ENCODE assay signal across 8 cellular contexts in genomic region chr2:108786354-108787208, GRCh38. TPM values are rescaled to one million over a fixed set of nuclear protein-coding genes. Genes with fewer than 3 reads are reported as not detected.
DNase-seq lines count a peak whose midpoint lies in the region; ATAC-seq, FAIRE-seq and TF ChIP-seq lines count a peak whose summit lies in the region.

CCDC138 (plus strand) TSS chr2:108786771; CDS start chr2:108786823, 52 bp downstream.

- H3K4me1 ChIP-seq in A549 (peaks cover 10% of the 10 kb centered on the region; the same call in 2 of the 3 replicates), skeletal muscle tissue (ENCODE audit: control insufficient read depth in 3 of 3, insufficient read depth in 3 of 3, low read length in 3 of 3) (peaks cover 4 to 5% (median 4%) of the 10 kb centered on the region in 3 donors)

- peak within 1 kb of the TSS; percentile 95 for H3K4me2 ChIP-seq in A549

- H3K9ac ChIP-seq in skeletal muscle tissue (ENCODE audit: low read depth in 1 of 3, low read length in 3 of 3): peak within 1 kb of the TSS; percentile 73 to 83 (median 77)

- DNase-seq in A549 (ENCODE audit: low read depth in 1 of 2, low spot score in 1 of 2) (peak; percentile 82 to 88), NCI-H2171 (lab: John Stamatoyannopoulos, UW) (peak; percentile 92), UCSD-AML1 (lab: John Stamatoyannopoulos, UW; ENCODE audit: unreplicated experiment) (peak; percentile 93), brain microvascular endothelial cell (peak; percentile 84)

- POLR2A ChIA-PET in A549 (lab: Yijun Ruan, JAX): no interaction called here

- no peak; a peak in 1 of 5 replicates for TF ChIP-seq RAD21 in A549 (conservative IDR thresholded peaks at IDR 0.05 in 1 of 2, IDR thresholded peaks at IDR 0.05 in 1 of 2)

- TF ChIP-seq POLR2A in A549 (IDR thresholded peaks at IDR 0.05; ENCODE audit: low read length) (peak; percentile 69), GM18526 (IDR thresholded peaks at IDR 0.05; ENCODE audit: extremely low read depth, insufficient read length) (peak; percentile 84)

- H3K9me3 ChIP-seq in A549: no peaks in the 10 kb centered on the region
- no peaks in the 10 kb centered on the region for H3K9me3 ChIP-seq in iPS-18c (ENCODE audit: control insufficient read depth, insufficient read depth, low read length)
- no peaks in the 10 kb centered on the region for H3K9me3 ChIP-seq in skeletal muscle tissue (ENCODE audit: control insufficient read depth in 3 of 3, low read length in 3 of 3)

- in situ Hi-C loops in brain microvascular endothelial cell (cut with HindIII; ENCODE audit: low pct_ligation_motif_present, low sequenced_read_pairs): no loop called here

- H3K27me3 ChIP-seq in brain microvascular endothelial cell (replicated peaks) (no peaks in the 10 kb centered on the region), skeletal muscle tissue (ENCODE audit: control insufficient read depth in 3 of 3, insufficient read depth in 3 of 3, low read length in 3 of 3) (no peaks in the 10 kb centered on the region)

- H3K36me3 ChIP-seq in brain microvascular endothelial cell (replicated peaks) (peaks cover 19% of the 10 kb centered on the region), skeletal muscle tissue (ENCODE audit: control insufficient read depth in 3 of 3, insufficient read depth in 3 of 3, low read length in 3 of 3) (peaks cover 10 to 28% (median 26%) of the 10 kb centered on the region in 3 donors)

- TF ChIP-seq CTCF in A549 (IDR thresholded peaks at IDR 0.05) (no peak), brain microvascular endothelial cell (IDR thresholded peaks at IDR 0.05; ENCODE audit: low read depth, low read length, missing control alignments) (no peak)

- peak within 1 kb of the TSS; percentile 83 to 96 for H3K27ac ChIP-seq in A549
- H3K27ac ChIP-seq in brain microvascular endothelial cell: peak within 1 kb of the TSS; percentile 94
- H3K27ac ChIP-seq in skeletal muscle tissue (ENCODE audit: low read depth, low read length): peak within 1 kb of the TSS; percentile 61

- WGBS in A549 (ENCODE audit: missing lambda C conversion rate): 2% methylated on average over 18 of the region's 78 CpGs

- CTCF ChIA-PET in A549 (lab: Yijun Ruan, JAX): interaction anchor here (0.7 kb wide), 1 partner anchor 206 kb away, joined by 3 read pairs; no protein-coding TSS in a partner anchor

- TF ChIP-seq EP300 in A549 (IDR thresholded peaks at IDR 0.05): no peak

- FAIRE-seq in A549 (lab: Jason Lieb, UNC): no peak

- peak within 1 kb of the TSS; percentile 86 for H3K4me3 ChIP-seq in A549
- H3K4me3 ChIP-seq in brain microvascular endothelial cell (ENCODE audit: low read depth, low read length): peak within 1 kb of the TSS; percentile 64
- peak within 1 kb of the TSS; percentile 90 for H3K4me3 ChIP-seq in iPS-18c (ENCODE audit: insufficient read depth, low read depth, low read length)
- H3K4me3 ChIP-seq in skeletal muscle tissue (ENCODE audit: low read length in 3 of 3): peak within 1 kb of the TSS; percentile 80 to 91 (median 86)

- ATAC-seq in A549 (peak; percentile 96 to 98), HG03064 (IDR thresholded peaks at IDR 0.05; ENCODE audit: low read depth, unreplicated experiment) (peak; percentile 94)

TF ChIP-seq in A549, 52 proteins besides CTCF, POLR2A, EP300 and RAD21:
- TF ChIP-seq PBX3 (IDR thresholded peaks at IDR 0.05) (no peak), ELK1 (IDR thresholded peaks at IDR 0.05; ENCODE audit: low read depth, low read length) (no peak), JUN (IDR thresholded peaks at IDR 0.05) (peak in 1 of 2 experiments; percentile 88; a peak in 3 of 5 replicates), TP53 (CRISPR knock-in tag; IDR thresholded peaks at IDR 0.05) (0 out of 2 replicates have a peak, but pooled peaks have one; percentile 52), HOXA7 (CRISPR knock-in tag; IDR thresholded peaks at IDR 0.05) (no peak), CBX8 (IDR thresholded peaks at IDR 0.05) (no peak), MAFK (IDR thresholded peaks at IDR 0.05; ENCODE audit: partially characterized antibody) (peak; percentile 62), MAZ (IDR thresholded peaks at IDR 0.05; ENCODE audit: borderline replicate concordance, low read depth, low read length) (no peak), JUNB (IDR thresholded peaks at IDR 0.05) (no peak), FOXS1 (CRISPR knock-in tag; IDR thresholded peaks at IDR 0.05) (no peak), FOSL2 (IDR thresholded peaks at IDR 0.05) (no peak), FOSL2 (CRISPR knock-in tag; IDR thresholded peaks at IDR 0.05) (no peak), PHF8 (IDR thresholded peaks at IDR 0.05; ENCODE audit: borderline replicate concordance, low read depth) (peak; percentile 85), E2F6 (IDR thresholded peaks at IDR 0.05; ENCODE audit: borderline replicate concordance, low read depth) (no peak), KDM5A (IDR thresholded peaks at IDR 0.05) (no peak), ZSCAN20 (CRISPR knock-in tag; IDR thresholded peaks at IDR 0.05) (no peak), FOSB (CRISPR knock-in tag; IDR thresholded peaks at IDR 0.05) (no peak), MAX (IDR thresholded peaks at IDR 0.05) (peak; percentile 65), RARB (CRISPR knock-in tag; IDR thresholded peaks at IDR 0.05) (no peak)
TF ChIP-seq in A549: peak in this region for 5.

RNA-seq across cellular contexts. Expression of gene CCDC138, which starts in this region (rescaled TPM):
- 8.6 and 13.0 TPM in 2 replicates for polyA plus RNA-seq in A549 (2011; rRNA removed)
- 2.7 and 3.0 TPM in 2 replicates for polyA plus RNA-seq in A549 (2012; cell fraction: cytosol; rRNA removed)
- polyA plus RNA-seq in A549 (2012; cell fraction: nucleus; rRNA removed): 3.3 and 5.3 TPM in 2 replicates
- polyA plus RNA-seq in A549 (2017; fragmentation: RNase III; extraction: RNeasy Plus Mini Kit Qiagen cat#74134 plus additional on column Dnase treatment): 9.7 to 12.2 TPM (median 10.4 TPM) in 3 replicates
- polyA minus RNA-seq in A549 (2011; rRNA and poly(A)+ RNA removed): 5.4 and 6.4 TPM in 2 replicates
- total RNA-seq in skeletal muscle tissue: 12.0 TPM

Comparison
In these comparisons a context has a peak if more than half of its experiments do, and no peak if none do; other contexts are left out.
1. Peak in every context shown above with its lines: DNase-seq, ATAC-seq, H3K4me3 ChIP-seq and H3K27ac ChIP-seq.